In the genomic region with DNA sequence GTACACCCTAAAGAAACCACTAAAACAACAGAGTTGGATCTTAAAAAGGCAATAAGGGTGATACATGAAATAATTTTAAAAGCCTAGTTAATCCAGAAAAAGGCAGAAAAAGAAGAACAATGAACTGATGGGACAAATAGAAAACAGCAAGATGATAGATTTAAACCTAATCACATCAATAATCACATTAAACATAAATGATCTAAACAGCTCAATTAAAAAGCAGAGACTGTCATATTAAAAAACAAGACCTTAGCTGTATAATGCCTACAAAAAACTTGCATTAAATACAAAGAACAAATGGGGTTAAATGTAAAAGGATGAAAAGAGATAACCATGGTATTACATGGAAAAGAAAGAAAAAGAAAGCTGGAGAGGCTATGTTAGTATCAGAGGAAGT, we compare ENCODE assay signal across 28 cellular contexts.
"Had no signal": no experiment of that assay in that cellular context is flagged by ENCODE, and none has a peak within 500 bp of the region (broad histone marks: within the 10 kb centered on the region; RNA-seq: fewer than 3 reads in every experiment).

No MANE protein-coding gene starts in this region.

- H3K27me3 Mint-ChIP-seq: naive B cell; stimulated activated naive B cell treated with anti-CD40 and anti-IgM and Interleukin-4, amounts not matched to agents 10 μg/mL and 1 μg/mL and 100 μg/mL, for 72 hours had no signal

- H3K27ac Mint-ChIP-seq: mesothelial cell of epicardium; nephron; stimulated activated naive B cell treated with anti-CD40 and anti-IgM and Interleukin-4, amounts not matched to agents 10 μg/mL and 1 μg/mL and 100 μg/mL, for 72 hours had no signal

- H3K27ac ChIP-seq: left ventricle myocardium inferior, pancreas, prostate gland, skin epidermis, stomach, testis, thyroid gland, transverse colon, upper lobe of left lung had no signal

- DNase-seq: hypothalamus; islet precursor cell; left ventricle myocardium inferior; mesendoderm; naive B cell; nucleus accumbens; pancreas; posterior cingulate gyrus; retina; right cardiac atrium; stimulated activated CD4-positive, alpha-beta T cell treated with anti-CD3 and anti-CD28 coated beads, Interleukin-12 subunit alpha, Interleukin-12 subunit beta, amount 100 ng/mL, for 4 hours; stimulated activated CD4-positive, alpha-beta T cell treated with anti-CD3 and anti-CD28 coated beads, Interleukin-15, amount 100 ng/mL, for 24 hours; stimulated activated CD4-positive, alpha-beta T cell treated with anti-CD3 and anti-CD28 coated beads, Interleukin-2, amount 100 ng/mL, for 24 hours; stimulated activated CD4-positive, alpha-beta T cell treated with anti-CD3 and anti-CD28 coated beads, Interleukin-4, amount 100 ng/mL, for 1 hour; stimulated activated naive B cell treated with anti-CD40 and anti-IgM and Interleukin-4, amounts not matched to agents 10 μg/mL and 1 μg/mL and 100 μg/mL, for 72 hours; stimulated activated naive CD8-positive, alpha-beta T cell treated with anti-CD3 and anti-CD28 coated beads, Interleukin-15, Interleukin-2, amounts not matched to agents 100 U/mL and 50 U/mL, for 24 hours; stomach; testis; thyroid gland; transverse colon; upper lobe of left lung had no signal

- H3K27me3 ChIP-seq: pancreas, stomach, testis, thyroid gland, transverse colon, upper lobe of left lung had no signal

- H3K9me3 ChIP-seq: pancreas, prostate gland, stomach, testis, thyroid gland had no signal

- ATAC-seq: pancreas; right cardiac atrium; sciatic nerve; stimulated activated naive B cell treated with anti-CD40 and anti-IgM and Interleukin-4, amounts not matched to agents 10 μg/mL and 1 μg/mL and 100 μg/mL, for 72 hours; stimulated activated naive CD8-positive, alpha-beta T cell treated with anti-CD3 and anti-CD28 coated beads, Interleukin-15, Interleukin-2, amounts not matched to agents 100 U/mL and 50 U/mL, for 24 hours had no signal

- H3K36me3 ChIP-seq: left ventricle myocardium inferior, pancreas, prostate gland, stomach, thyroid gland, transverse colon, upper lobe of left lung had no signal

- H3K4me1 Mint-ChIP-seq: mesothelial cell of epicardium, nephron, neural crest cell had no signal

- H3K4me3 ChIP-seq: left ventricle myocardium inferior, lung, pancreas, prostate gland, skin epidermis, stomach, testis, thyroid gland, transverse colon, upper lobe of left lung had no signal

- H3K4me1 ChIP-seq: left ventricle myocardium inferior, pancreas, prostate gland, testis, thyroid gland, transverse colon, upper lobe of left lung had no signal

- H3K4me3 Mint-ChIP-seq: mesothelial cell of epicardium; naive B cell; nephron; neural crest cell; stimulated activated naive B cell treated with anti-CD40 and anti-IgM and Interleukin-4, amounts not matched to agents 10 μg/mL and 1 μg/mL and 100 μg/mL, for 72 hours had no signal
